ENCODE assay signal across 12 cellular contexts in the genomic region with DNA sequence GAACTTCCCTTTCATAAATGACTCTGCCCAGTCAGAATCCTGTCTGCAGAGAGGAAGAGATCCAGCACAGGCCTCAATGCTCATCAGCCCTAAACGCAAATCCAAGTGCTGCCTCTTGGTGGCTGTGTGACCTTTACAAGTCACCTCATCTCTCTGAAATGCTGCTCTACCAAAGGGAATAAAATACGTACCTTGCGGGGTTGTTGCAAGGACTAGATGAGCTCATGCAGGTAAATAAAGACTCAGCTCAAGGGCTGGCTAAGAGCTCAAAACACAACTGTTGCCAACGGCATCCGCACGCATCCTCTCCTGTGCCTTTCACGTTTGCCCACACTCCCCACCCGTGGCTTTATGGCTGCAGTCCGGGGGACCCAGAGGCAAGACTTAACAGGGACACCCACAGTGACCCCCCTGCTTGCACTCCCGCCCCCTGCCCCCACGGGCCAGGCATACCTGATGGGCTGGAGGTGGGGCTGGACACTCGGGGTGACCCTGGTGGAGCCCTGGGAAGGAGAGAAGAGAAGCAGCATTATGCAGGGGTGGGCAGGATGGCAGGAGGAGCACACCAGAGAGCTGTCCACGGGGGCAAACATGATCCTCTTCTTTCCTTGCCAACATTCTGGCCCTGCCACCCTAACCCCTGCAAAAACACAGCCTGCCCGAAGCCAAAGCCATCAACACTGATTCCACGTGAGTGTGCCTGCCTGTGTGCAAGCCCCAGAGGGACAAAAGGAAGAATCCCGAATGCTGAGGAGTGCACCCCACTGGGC.
DNase-seq lines count a peak whose midpoint lies in the region; ATAC-seq, FAIRE-seq and TF ChIP-seq lines count a peak whose summit lies in the region.
"Had no signal": no experiment of that assay in that cellular context is flagged by ENCODE, and none has a peak within 500 bp of the region (broad histone marks: within the 10 kb centered on the region; RNA-seq: fewer than 3 reads in every experiment).

No MANE protein-coding gene starts in this region.

- H3K9ac ChIP-seq in BLaER1, result no peak overlapping the region

- H3K27me3 ChIP-seq in BLaER1 (no peaks in the 10 kb centered on the region), adrenal gland (no peaks in the 10 kb centered on the region), WERI-Rb-1 (ENCODE audit: insufficient read depth, low read depth, severe bottlenecking) (no peaks in the 10 kb centered on the region)
- no peaks in the 10 kb centered on the region for H3K27me3 ChIP-seq in naive thymus-derived CD4-positive, alpha-beta T cell (ENCODE audit: control insufficient read depth in 2 of 2, insufficient read depth in 2 of 2, low read length in 2 of 2)

- no peak overlapping the region for H3K4me3 Mint-ChIP-seq in naive thymus-derived CD4-positive, alpha-beta T cell
- H3K4me3 Mint-ChIP-seq: activated CD4-positive, alpha-beta memory T cell treated with anti-CD3 and anti-CD28 coated beads, Interleukin-2, amount 10 ng/mL, durations not matched to agents 7 days and 5 days; naive thymus-derived CD8-positive, alpha-beta T cell had no signal

- H3K4me1 Mint-ChIP-seq in naive thymus-derived CD4-positive, alpha-beta T cell, result no peaks in the 10 kb centered on the region

- H3K36me3 ChIP-seq in BLaER1 (peaks cover 61% of the 10 kb centered on the region), adrenal gland (replicated peaks in 1 of 2) (peaks cover 0 to 64% of the 10 kb centered on the region in 2 donors), WERI-Rb-1 (no peaks in the 10 kb centered on the region)
- H3K36me3 ChIP-seq in naive thymus-derived CD4-positive, alpha-beta T cell (ENCODE audit: control insufficient read depth in 2 of 3, insufficient read depth in 3 of 3, low read length in 3 of 3), result no peaks in the 10 kb centered on the region

- DNase-seq in KBM-7 (peak; percentile 27), adrenal gland (no peak), GM19239 (ENCODE audit: insufficient read length, low spot score) (no peak), NCI-H1930 (lab: John Stamatoyannopoulos, UW) (no peak), WERI-Rb-1 (no peak)
- DNase-seq in naive thymus-derived CD4-positive, alpha-beta T cell, result no peak
- DNase-seq: central memory CD4-positive, alpha-beta T cell; KG1; naive thymus-derived CD8-positive, alpha-beta T cell had no signal

- no peak for TF ChIP-seq POLR2A in adrenal gland (IDR thresholded peaks at IDR 0.05)

- FAIRE-seq in GM19239 (lab: Jason Lieb, UNC), result no peak

- POLR2A ChIA-PET in naive thymus-derived CD4-positive, alpha-beta T cell (lab: Charles Lee), result no interaction called here

- ATAC-seq in naive thymus-derived CD4-positive, alpha-beta T cell, result peak; percentile 33
- ATAC-seq in GM21367 (IDR thresholded peaks at IDR 0.05; ENCODE audit: unreplicated experiment), result no peak
- ATAC-seq: naive thymus-derived CD8-positive, alpha-beta T cell had no signal

- H3K9me3 ChIP-seq in BLaER1 (no peaks in the 10 kb centered on the region), adrenal gland (replicated peaks in 1 of 3) (no peaks in the 10 kb centered on the region), WERI-Rb-1 (ENCODE audit: severe bottlenecking) (no peaks in the 10 kb centered on the region)
- H3K9me3 ChIP-seq in naive thymus-derived CD4-positive, alpha-beta T cell (ENCODE audit: control insufficient read depth in 2 of 3, low read length in 3 of 3), result no peaks in the 10 kb centered on the region

- no peaks in the 10 kb centered on the region for H3K9me3 Mint-ChIP-seq in naive thymus-derived CD4-positive, alpha-beta T cell
- H3K9me3 Mint-ChIP-seq: activated CD4-positive, alpha-beta memory T cell treated with anti-CD3 and anti-CD28 coated beads, Interleukin-2, amount 10 ng/mL, durations not matched to agents 7 days and 5 days; naive thymus-derived CD8-positive, alpha-beta T cell had no signal

- H3K4me3 ChIP-seq in BLaER1 (no peak overlapping the region), adrenal gland (no peak overlapping the region), WERI-Rb-1 (ENCODE audit: low read depth, low read length) (no peak overlapping the region)
- H3K4me3 ChIP-seq in naive thymus-derived CD4-positive, alpha-beta T cell (ENCODE audit: low read length), result no peak overlapping the region

- intact Hi-C loops in adrenal gland (cut with DNase I), result no loop called here
- intact Hi-C loops in naive thymus-derived CD4-positive, alpha-beta T cell (cut with micrococcal nuclease), result no loop called here

- CTCF ChIA-PET in naive thymus-derived CD4-positive, alpha-beta T cell (lab: Charles Lee), result no interaction called here

- H3K27ac ChIP-seq in BLaER1 (0 out of 2 replicates have a peak overlapping the region, but pooled peaks have one; percentile 32), adrenal gland (peak overlapping the region in 4 of 5 donors; percentile 7 to 98 (median 92)), WERI-Rb-1 (no peak overlapping the region)
- no peak overlapping the region for H3K27ac ChIP-seq in naive thymus-derived CD4-positive, alpha-beta T cell (ENCODE audit: low read depth, low read length)

- H3K4me2 ChIP-seq in BLaER1, result peak overlapping the region; percentile 92

- H3K4me1 ChIP-seq in BLaER1 (peaks cover 56% of the 10 kb centered on the region), adrenal gland (replicated peaks in 1 of 2) (peaks cover 64 to 80% of the 10 kb centered on the region in 2 donors)
- no peaks in the 10 kb centered on the region for H3K4me1 ChIP-seq in naive thymus-derived CD4-positive, alpha-beta T cell (ENCODE audit: control insufficient read depth in 2 of 2, insufficient read depth in 2 of 2, low read length in 2 of 2)

- 58 to 68% (median 61%) methylated on average over 11 to 16 of the region's 16 CpGs for WGBS in adrenal gland, 4 donors

- TF ChIP-seq CTCF in adrenal gland (IDR thresholded peaks at IDR 0.05), result no peak
- no peak for TF ChIP-seq CTCF in WERI-Rb-1 (IDR thresholded peaks at IDR 0.05; ENCODE audit: low read depth, low read length)

- H3K36me3 Mint-ChIP-seq in naive thymus-derived CD4-positive, alpha-beta T cell, result no peaks in the 10 kb centered on the region
- H3K36me3 Mint-ChIP-seq: naive thymus-derived CD8-positive, alpha-beta T cell had no signal

- H3K27me3 Mint-ChIP-seq in naive thymus-derived CD4-positive, alpha-beta T cell, result peaks cover 5 to 18% (median 12%) of the 10 kb centered on the region in 5 donors

- peaks cover 19% of the 10 kb centered on the region for H4K20me1 ChIP-seq in BLaER1

- in situ Hi-C loops in KBM-7 (cut with MboI; ENCODE audit: low pct_unique_long_range_greater_than_20kb, low sequenced_read_pairs), result no loop called here

- peak overlapping the region in 1 of 9 donors; percentile 4 for H3K27ac Mint-ChIP-seq in naive thymus-derived CD4-positive, alpha-beta T cell
- H3K27ac Mint-ChIP-seq: activated CD4-positive, alpha-beta memory T cell treated with anti-CD3 and anti-CD28 coated beads, Interleukin-2, amount 10 ng/mL, durations not matched to agents 7 days and 5 days; naive thymus-derived CD8-positive, alpha-beta T cell had no signal

Comparison
In these comparisons a context has a peak if more than half of its experiments do, and no peak if none do; other contexts are left out.
1. H3K27ac ChIP-seq: peak in BLaER1 (single experiment) and adrenal gland (4 of 5); none in naive thymus-derived CD4-positive, alpha-beta T cell (single experiment) and WERI-Rb-1 (single experiment).